Comparison of ENCODE assay signal across 9 cellular contexts in the genomic region with DNA sequence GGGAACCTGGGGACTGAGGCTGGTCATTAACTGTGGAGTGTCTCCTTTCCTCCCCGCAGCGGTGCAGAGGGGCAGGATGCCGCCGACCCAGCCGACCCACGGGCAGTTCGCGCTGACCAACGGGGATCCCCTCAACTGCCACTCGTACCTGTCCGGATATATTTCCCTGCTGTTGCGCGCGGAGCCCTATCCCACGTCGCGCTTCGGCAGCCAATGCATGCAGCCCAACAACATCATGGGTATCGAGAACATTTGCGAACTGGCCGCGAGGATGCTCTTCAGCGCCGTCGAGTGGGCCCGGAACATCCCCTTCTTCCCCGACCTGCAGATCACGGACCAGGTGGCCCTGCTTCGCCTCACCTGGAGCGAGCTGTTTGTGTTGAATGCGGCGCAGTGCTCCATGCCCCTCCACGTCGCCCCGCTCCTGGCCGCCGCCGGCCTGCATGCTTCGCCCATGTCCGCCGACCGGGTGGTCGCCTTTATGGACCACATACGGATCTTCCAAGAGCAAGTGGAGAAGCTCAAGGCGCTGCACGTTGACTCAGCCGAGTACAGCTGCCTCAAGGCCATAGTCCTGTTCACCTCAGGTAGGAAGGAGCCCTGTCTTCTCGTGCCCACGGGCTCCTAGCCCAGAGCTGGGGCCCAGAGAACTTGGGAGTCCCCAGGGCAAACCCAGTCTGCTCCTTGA. TPM values are rescaled to one million over a fixed set of nuclear protein-coding genes. Genes with fewer than 3 reads are reported as not detected.
DNase-seq lines count a peak whose midpoint lies in the region; ATAC-seq and TF ChIP-seq lines count a peak whose summit lies in the region.
"Had no signal": no experiment of that assay in that cellular context is flagged by ENCODE, and none has a peak within 500 bp of the region (broad histone marks: within the 10 kb centered on the region; RNA-seq: fewer than 3 reads in every experiment).

No MANE protein-coding gene starts in this region.

- no peak for TF ChIP-seq CTCF in endothelial cell (IDR thresholded peaks at IDR 0.05; ENCODE audit: unreplicated experiment)

- H3K36me3 Mint-ChIP-seq in activated naive CD4-positive, alpha-beta T cell treated with anti-CD3 and anti-CD28 coated beads, Interleukin-2, amount 10 ng/mL, durations not matched to agents 7 days and 5 days = peaks cover 9% of the 10 kb centered on the region
- peaks cover 0 to 44% of the 10 kb centered on the region in 2 donors for H3K36me3 Mint-ChIP-seq in activated naive CD4-positive, alpha-beta T cell treated with anti-CD3 and anti-CD28 coated beads, Interleukin-2, amount 50 U/mL, for 72 hours
- peaks cover 31% of the 10 kb centered on the region for H3K36me3 Mint-ChIP-seq in endothelial cell (ENCODE audit: low read depth, unreplicated experiment)
- H3K36me3 Mint-ChIP-seq in naive thymus-derived CD4-positive, alpha-beta T cell = peaks cover 0 to 9% (median 5%) of the 10 kb centered on the region in 5 donors

- no peak overlapping the region for H3K4me3 ChIP-seq in naive thymus-derived CD4-positive, alpha-beta T cell (ENCODE audit: low read length)
- peak overlapping the region; percentile 77 to 98 for H3K4me3 ChIP-seq in aorta (ENCODE audit: low read length in 2 of 2)

- H3K4me3 Mint-ChIP-seq in activated naive CD4-positive, alpha-beta T cell treated with anti-CD3 and anti-CD28 coated beads, Interleukin-2, amount 10 ng/mL, durations not matched to agents 7 days and 5 days = peak overlapping the region; percentile 10
- peak overlapping the region; percentile 98 for H3K4me3 Mint-ChIP-seq in endothelial cell (ENCODE audit: unreplicated experiment)
- peak overlapping the region in 7 of 10 donors; percentile 6 to 77 (median 29) for H3K4me3 Mint-ChIP-seq in naive thymus-derived CD4-positive, alpha-beta T cell

- POLR2A ChIA-PET in naive thymus-derived CD4-positive, alpha-beta T cell (lab: Charles Lee) = no interaction called here

- no peaks in the 10 kb centered on the region for H3K36me3 ChIP-seq in naive thymus-derived CD4-positive, alpha-beta T cell (ENCODE audit: control insufficient read depth in 2 of 3, insufficient read depth in 3 of 3, low read length in 3 of 3)
- H3K36me3 ChIP-seq in aorta (ENCODE audit: control insufficient read depth in 1 of 2, insufficient read depth in 2 of 2, low read length in 1 of 2) = peaks cover 2 to 4% of the 10 kb centered on the region in 2 donors

- H3K4me1 ChIP-seq in naive thymus-derived CD4-positive, alpha-beta T cell (ENCODE audit: control insufficient read depth in 2 of 2, insufficient read depth in 2 of 2, low read length in 2 of 2) = peaks cover 0 to 3% of the 10 kb centered on the region in 2 donors
- H3K4me1 ChIP-seq in aorta (ENCODE audit: control insufficient read depth in 1 of 2, insufficient read depth in 2 of 2, low read length in 2 of 2) = no peaks in the 10 kb centered on the region

- DNase-seq in activated naive CD4-positive, alpha-beta T cell treated with anti-CD3 and anti-CD28 coated beads, Interleukin-2, amount 10 ng/mL, durations not matched to agents 7 days and 5 days = no peak
- no peak for DNase-seq in activated naive CD4-positive, alpha-beta T cell treated with anti-CD3 and anti-CD28 coated beads, Interleukin-2, amount 50 U/mL, for 72 hours (ENCODE audit: low spot score in 2 of 2)
- DNase-seq in endothelial cell (ENCODE audit: low spot score) (no peak), aorta (peak; percentile 42 to 76), activated gamma-delta T cell treated with Interleukin-2 at 50 U/mL for 16 hours (no peak), SKM-1 (lab: John Stamatoyannopoulos, UW; ENCODE audit: unreplicated experiment) (no peak)
- DNase-seq in naive thymus-derived CD4-positive, alpha-beta T cell = no peak
- DNase-seq: NCI-H187 had no signal

- CTCF ChIA-PET in activated naive CD4-positive, alpha-beta T cell treated with anti-CD3 and anti-CD28 coated beads, Interleukin-2, amount 10 ng/mL, durations not matched to agents 7 days and 5 days (lab: Charles Lee) = interaction anchor here (1.0 kb wide), 1 partner anchor 9 kb away, joined by 3 read pairs; no protein-coding TSS in a partner anchor
- CTCF ChIA-PET in naive thymus-derived CD4-positive, alpha-beta T cell (lab: Charles Lee) = no interaction called here

- H3K27ac Mint-ChIP-seq in activated naive CD4-positive, alpha-beta T cell treated with anti-CD3 and anti-CD28 coated beads, Interleukin-2, amount 10 ng/mL, durations not matched to agents 7 days and 5 days = peak overlapping the region; percentile 60
- H3K27ac Mint-ChIP-seq in activated naive CD4-positive, alpha-beta T cell treated with anti-CD3 and anti-CD28 coated beads, Interleukin-2, amount 50 U/mL, for 72 hours = no peak overlapping the region
- no peak overlapping the region for H3K27ac Mint-ChIP-seq in endothelial cell (ENCODE audit: unreplicated experiment)
- H3K27ac Mint-ChIP-seq in naive thymus-derived CD4-positive, alpha-beta T cell = peak overlapping the region in 2 of 9 donors; percentile 19 to 83

- H3K27me3 Mint-ChIP-seq in activated naive CD4-positive, alpha-beta T cell treated with anti-CD3 and anti-CD28 coated beads, Interleukin-2, amount 10 ng/mL, durations not matched to agents 7 days and 5 days = peaks cover 88% of the 10 kb centered on the region
- peaks cover 30% of the 10 kb centered on the region for H3K27me3 Mint-ChIP-seq in endothelial cell (ENCODE audit: unreplicated experiment)
- peaks cover 67 to 84% (median 80%) of the 10 kb centered on the region in 5 donors for H3K27me3 Mint-ChIP-seq in naive thymus-derived CD4-positive, alpha-beta T cell

- intact Hi-C loops in naive thymus-derived CD4-positive, alpha-beta T cell (cut with micrococcal nuclease) = no loop called here
- intact Hi-C loops in aorta (cut with DNase I) = loop anchor here in 1 of 2 donors (5.0 to 10.0 kb wide), 2 partner anchors 732 to 869 kb away; no protein-coding TSS in a partner anchor

- H3K27ac ChIP-seq in naive thymus-derived CD4-positive, alpha-beta T cell (ENCODE audit: low read depth, low read length) = no peak overlapping the region
- H3K27ac ChIP-seq in aorta (ENCODE audit: low read depth in 1 of 2, low read length in 2 of 2) = peak overlapping the region; percentile 1 to 84

- no peak for ATAC-seq in activated naive CD4-positive, alpha-beta T cell treated with anti-CD3 and anti-CD28 coated beads, Interleukin-2, amount 50 U/mL, for 72 hours
- no peak for ATAC-seq in naive thymus-derived CD4-positive, alpha-beta T cell
- ATAC-seq in aorta (ENCODE audit: low FRiP score) (no peak), GM18907 (IDR thresholded peaks at IDR 0.05; ENCODE audit: unreplicated experiment) (no peak)

- peaks cover 5% of the 10 kb centered on the region for H3K9me3 Mint-ChIP-seq in activated naive CD4-positive, alpha-beta T cell treated with anti-CD3 and anti-CD28 coated beads, Interleukin-2, amount 10 ng/mL, durations not matched to agents 7 days and 5 days
- H3K9me3 Mint-ChIP-seq in activated naive CD4-positive, alpha-beta T cell treated with anti-CD3 and anti-CD28 coated beads, Interleukin-2, amount 50 U/mL, for 72 hours = peaks cover 0 to 8% of the 10 kb centered on the region in 2 donors
- H3K9me3 Mint-ChIP-seq in endothelial cell (ENCODE audit: unreplicated experiment) = no peaks in the 10 kb centered on the region
- H3K9me3 Mint-ChIP-seq in naive thymus-derived CD4-positive, alpha-beta T cell = peaks cover 0 to 51% (median 14%) of the 10 kb centered on the region in 11 donors

- peaks cover 0 to 4% (median 0%) of the 10 kb centered on the region in 3 experiments for H3K9me3 ChIP-seq in naive thymus-derived CD4-positive, alpha-beta T cell (ENCODE audit: control insufficient read depth in 2 of 3, low read length in 3 of 3)
- H3K9me3 ChIP-seq in aorta (ENCODE audit: control insufficient read depth, low read length) = no peaks in the 10 kb centered on the region

- WGBS in aorta, 2 donors = 29 to 37% methylated on average over 49 of the region's 49 CpGs

- peaks cover 0 to 42% of the 10 kb centered on the region in 2 donors for H3K27me3 ChIP-seq in naive thymus-derived CD4-positive, alpha-beta T cell (ENCODE audit: control insufficient read depth in 2 of 2, insufficient read depth in 2 of 2, low read length in 2 of 2)
- no peaks in the 10 kb centered on the region for H3K27me3 ChIP-seq in aorta (ENCODE audit: control insufficient read depth in 1 of 2, insufficient read depth in 2 of 2, low read length in 1 of 2)

- H3K4me1 Mint-ChIP-seq in activated naive CD4-positive, alpha-beta T cell treated with anti-CD3 and anti-CD28 coated beads, Interleukin-2, amount 10 ng/mL, durations not matched to agents 7 days and 5 days = peaks cover 18% of the 10 kb centered on the region
- H3K4me1 Mint-ChIP-seq in endothelial cell (ENCODE audit: unreplicated experiment) = peaks cover 40% of the 10 kb centered on the region
- H3K4me1 Mint-ChIP-seq in naive thymus-derived CD4-positive, alpha-beta T cell = peaks cover 10 to 33% (median 19%) of the 10 kb centered on the region in 7 donors

RNA-seq across cellular contexts. Expression of a gene that starts 3.7 kb away (rescaled TPM):
- total RNA-seq in activated naive CD4-positive, alpha-beta T cell treated with anti-CD3 and anti-CD28 coated beads, Interleukin-2, amount 50 U/mL, for 72 hours = not detected
- total RNA-seq in endothelial cell (ENCODE audit: unreplicated experiment) (15.9 TPM), aorta (100 to 1,000 TPM; 102 to 132 TPM)
- total RNA-seq in naive thymus-derived CD4-positive, alpha-beta T cell = not detected
- polyA plus RNA-seq in naive thymus-derived CD4-positive, alpha-beta T cell = not detected
- polyA plus RNA-seq in aorta = 100 to 1,000 TPM in 1 of 2 donors, 10 to 100 TPM in 1; 26.0 to 115 TPM

Comparison
In these comparisons a context has a peak if more than half of its experiments do, and no peak if none do; other contexts are left out.
1. DNase-seq: peak in aorta (2 of 2); none in activated naive CD4-positive, alpha-beta T cell treated with anti-CD3 and anti-CD28 coated beads, Interleukin-2, amount 10 ng/mL, durations not matched to agents 7 days and 5 days (single experiment), activated naive CD4-positive, alpha-beta T cell treated with anti-CD3 and anti-CD28 coated beads, Interleukin-2, amount 50 U/mL, for 72 hours (0 of 2), endothelial cell (single experiment), naive thymus-derived CD4-positive, alpha-beta T cell (0 of 9), activated gamma-delta T cell treated with Interleukin-2 at 50 U/mL for 16 hours (single experiment) and SKM-1 (single experiment).
2. H3K4me3 Mint-ChIP-seq: peak in every context shown above with its lines; median percentile 98 in endothelial cell; 29 in naive thymus-derived CD4-positive, alpha-beta T cell; 10 in activated naive CD4-positive, alpha-beta T cell treated with anti-CD3 and anti-CD28 coated beads, Interleukin-2, amount 10 ng/mL, durations not matched to agents 7 days and 5 days.
3. RNA of a gene that starts 3.7 kb away (total RNA-seq): 102 to 132 TPM in aorta and 15.9 TPM in endothelial cell (single experiment); not detected in activated naive CD4-positive, alpha-beta T cell treated with anti-CD3 and anti-CD28 coated beads, Interleukin-2, amount 50 U/mL, for 72 hours and not detected in naive thymus-derived CD4-positive, alpha-beta T cell; every median in the first group is over 10 times any median in the second.